8 cellular contexts compared by ENCODE assay signal in the genomic region with DNA sequence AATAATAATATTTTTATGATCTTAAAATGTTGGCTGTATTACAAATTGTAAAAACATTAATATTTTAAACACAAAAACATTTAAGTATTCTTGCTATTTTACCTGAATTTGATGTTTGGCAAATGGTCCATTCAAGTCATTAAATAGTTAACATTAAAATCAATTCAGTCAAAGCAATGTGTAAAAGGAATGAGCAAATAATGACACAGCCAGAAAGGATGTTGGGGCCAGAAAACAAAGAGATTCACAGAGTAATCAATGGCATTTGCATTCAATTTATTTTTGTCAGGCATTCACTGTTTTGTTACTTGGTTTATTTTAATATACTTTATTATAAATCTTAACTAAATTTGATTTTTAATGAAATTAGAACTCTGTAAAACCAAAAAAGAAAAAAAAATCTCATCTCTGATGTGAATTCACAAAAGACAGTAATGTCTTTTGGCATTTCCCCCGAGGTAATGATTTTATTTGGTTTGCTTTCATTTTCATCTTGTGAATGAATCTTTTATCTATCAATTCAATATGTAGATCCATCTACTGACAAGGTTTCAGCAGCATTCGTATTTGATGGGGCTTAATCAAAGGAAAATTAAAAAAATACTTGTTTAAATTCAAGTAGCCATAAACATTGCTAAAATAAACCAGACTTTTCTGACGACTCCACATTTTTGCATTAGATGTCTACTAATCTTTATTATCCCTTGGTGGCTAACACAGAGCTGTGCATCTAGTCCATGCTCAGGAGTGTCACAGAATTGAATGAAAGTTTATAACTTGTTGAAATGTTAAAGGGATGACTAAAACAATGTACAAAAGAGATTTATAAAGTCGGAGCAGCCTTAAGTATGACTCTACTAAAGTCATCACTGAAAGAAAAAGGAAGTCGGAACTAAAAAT.
A peak's percentile ranks its signal among the peaks of the same experiment; 100 is the strongest.
DNase-seq lines count a peak whose midpoint lies in the region; ATAC-seq and TF ChIP-seq lines count a peak whose summit lies in the region.

No MANE protein-coding gene starts in this region.

- no peak for DNase-seq in Calu3
- peak; percentile 64 for DNase-seq in NCI-H748 treated with DMSO at 0.1 percent for 48 hours (lab: John Stamatoyannopoulos, UW)
- peak; percentile 13 for DNase-seq in choroid plexus epithelial cell (ENCODE audit: low read depth)
- DNase-seq in neural crest cell (ENCODE audit: low read depth, low spot score), result no peak
- no peak for DNase-seq in stimulated activated CD8-positive, alpha-beta memory T cell treated with anti-CD3 and anti-CD28 coated beads, Interleukin-4, amount 100 ng/mL, for 48 hours
- no peak for DNase-seq in mucosa of gallbladder (ENCODE audit: low spot score)

- no peak for TF ChIP-seq CTCF in Calu3 (IDR thresholded peaks at IDR 0.05; ENCODE audit: unreplicated experiment)
- no peak for TF ChIP-seq CTCF in choroid plexus epithelial cell (conservative IDR thresholded peaks at IDR 0.05; ENCODE audit: low read depth, low read length)
- no peak for TF ChIP-seq CTCF in neural crest cell (conservative IDR thresholded peaks at IDR 0.05)

- no peaks in the 10 kb centered on the region for H3K27me3 Mint-ChIP-seq in Calu3 (ENCODE audit: unreplicated experiment)
- no peaks in the 10 kb centered on the region for H3K27me3 Mint-ChIP-seq in neural crest cell (ENCODE audit: low read depth)

- CTCF ChIA-PET in Calu3 (lab: Charles Lee), result no interaction called here

- no TSS peak for BruUV-seq in Calu3 (replicated peaks; lab: Mats Ljungman, UMichigan)

- ATAC-seq in GM21717 (IDR thresholded peaks at IDR 0.05; ENCODE audit: unreplicated experiment) (no peak), GM19023 (IDR thresholded peaks at IDR 0.05; ENCODE audit: unreplicated experiment) (no peak)

- H3K36me3 Mint-ChIP-seq in Calu3 (ENCODE audit: insufficient read depth, unreplicated experiment) (no peaks in the 10 kb centered on the region), neural crest cell (ENCODE audit: low read depth) (peaks cover 2% of the 10 kb centered on the region)

- no peaks in the 10 kb centered on the region for H3K9me3 Mint-ChIP-seq in Calu3 (ENCODE audit: low read depth, unreplicated experiment)
- H3K9me3 Mint-ChIP-seq in neural crest cell, result peaks cover 2% of the 10 kb centered on the region

- H3K4me3 Mint-ChIP-seq in Calu3 (ENCODE audit: low read depth, unreplicated experiment), result peak overlapping the region; percentile 61
- H3K4me3 Mint-ChIP-seq in neural crest cell, result peak overlapping the region; percentile 36

- H3K4me1 Mint-ChIP-seq in Calu3 (ENCODE audit: low read depth, unreplicated experiment), result no peaks in the 10 kb centered on the region
- H3K4me1 Mint-ChIP-seq in neural crest cell, result peaks cover 35% of the 10 kb centered on the region

- H3K27ac Mint-ChIP-seq in Calu3 (ENCODE audit: unreplicated experiment) (peak overlapping the region; percentile 23), neural crest cell (ENCODE audit: unreplicated experiment) (peak overlapping the region; percentile 91)

- intact Hi-C loops in Calu3 (cut with micrococcal nuclease; ENCODE audit: unreplicated experiment), result no loop called here

- peak overlapping the region; percentile 34 for H3K4me3 ChIP-seq in choroid plexus epithelial cell (ENCODE audit: low read depth, low read length)

Comparison
In these comparisons a context has a peak if more than half of its experiments do, and no peak if none do; other contexts are left out.
1. DNase-seq: peak in NCI-H748 treated with DMSO at 0.1 percent for 48 hours (single experiment) and choroid plexus epithelial cell (single experiment); none in Calu3 (single experiment), neural crest cell (single experiment), stimulated activated CD8-positive, alpha-beta memory T cell treated with anti-CD3 and anti-CD28 coated beads, Interleukin-4, amount 100 ng/mL, for 48 hours (single experiment) and mucosa of gallbladder (single experiment).